In the genomic region with DNA sequence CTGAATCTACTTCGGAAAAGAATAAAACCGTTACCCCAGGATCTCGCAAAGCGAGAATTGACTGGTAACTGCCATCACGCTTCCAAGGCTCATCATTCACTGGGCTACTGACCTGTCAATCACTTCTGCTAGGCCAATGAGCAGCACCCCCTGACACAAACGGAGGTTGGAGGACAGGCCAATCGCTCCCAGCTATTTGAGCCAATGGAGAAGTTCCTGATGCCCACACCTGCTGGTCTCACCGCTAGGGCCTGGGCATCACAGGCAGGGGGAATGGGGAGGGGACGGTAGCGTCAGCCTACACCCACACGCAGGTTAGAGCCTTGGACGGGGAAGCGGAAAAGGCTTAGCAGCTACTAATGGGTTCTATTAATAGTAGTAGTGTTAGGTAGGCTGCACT, we compare ENCODE assay signal across 16 cellular contexts. TPM values are rescaled to one million over a fixed set of nuclear protein-coding genes. Genes with fewer than 3 reads are reported as not detected.
"Had no signal": no experiment of that assay in that cellular context is flagged by ENCODE, and none has a peak within 500 bp of the region (broad histone marks: within the 10 kb centered on the region; RNA-seq: fewer than 3 reads in every experiment).

No MANE protein-coding gene starts in this region.

- H3K36me3 Mint-ChIP-seq: activated naive CD8-positive, alpha-beta T cell treated with anti-CD3 and anti-CD28 coated beads, Interleukin-2, amount 10 ng/mL, durations not matched to agents 7 days and 5 days; brain had no signal

- H3K27ac ChIP-seq: coronary artery, esophagus muscularis mucosa, spleen, upper lobe of right lung had no signal

- H3K9me3 ChIP-seq: esophagus muscularis mucosa, spleen, upper lobe of right lung had no signal

- H3K27ac Mint-ChIP-seq: activated B cell treated with CpG ODN at 0.5 μM for 24 hours; activated CD4-positive, alpha-beta T cell treated with anti-CD3 and anti-CD28 coated beads, Interleukin-2, amount 10 ng/mL, durations not matched to agents 24 days and 14 days; activated CD8-positive, alpha-beta T cell treated with anti-CD3 and anti-CD28 coated beads, Interleukin-2, amount 10 ng/mL, durations not matched to agents 7 days and 5 days; activated naive CD8-positive, alpha-beta T cell treated with anti-CD3 and anti-CD28 coated beads, Interleukin-2, amount 10 ng/mL, durations not matched to agents 7 days and 5 days; activated T-cell treated with anti-CD3 and anti-CD28 coated beads, Interleukin-2, amount 50 U/mL, for 72 hours; brain; nephron; stimulated activated naive CD8-positive, alpha-beta T cell treated with anti-CD3 and anti-CD28 coated beads, Interleukin-15, amount 100 ng/mL, for 72 hours had no signal

- ATAC-seq: activated CD8-positive, alpha-beta T cell treated with anti-CD3 and anti-CD28 coated beads, Interleukin-2, amount 10 ng/mL, durations not matched to agents 7 days and 5 days; activated T-cell treated with anti-CD3 and anti-CD28 coated beads, Interleukin-2, amount 50 U/mL, for 72 hours; sciatic nerve; stimulated activated naive CD8-positive, alpha-beta T cell treated with anti-CD3 and anti-CD28 coated beads, Interleukin-15, amount 100 ng/mL, for 72 hours; upper lobe of right lung had no signal

- H3K27me3 ChIP-seq: upper lobe of right lung had no signal

- H3K36me3 ChIP-seq: esophagus muscularis mucosa, spleen, upper lobe of right lung had no signal

- H3K27me3 Mint-ChIP-seq: activated CD4-positive, alpha-beta T cell treated with anti-CD3 and anti-CD28 coated beads, Interleukin-2, amount 10 ng/mL, durations not matched to agents 24 days and 14 days; stimulated activated naive CD8-positive, alpha-beta T cell treated with anti-CD3 and anti-CD28 coated beads, Interleukin-15, amount 100 ng/mL, for 72 hours had no signal

- H3K4me1 ChIP-seq: esophagus muscularis mucosa, upper lobe of right lung had no signal

- H3K9me3 Mint-ChIP-seq: activated B cell treated with CpG ODN at 0.5 μM for 24 hours; activated CD4-positive, alpha-beta T cell treated with anti-CD3 and anti-CD28 coated beads, Interleukin-2, amount 10 ng/mL, durations not matched to agents 24 days and 14 days; activated naive CD8-positive, alpha-beta T cell treated with anti-CD3 and anti-CD28 coated beads, Interleukin-2, amount 10 ng/mL, durations not matched to agents 7 days and 5 days; activated T-cell treated with anti-CD3 and anti-CD28 coated beads, Interleukin-2, amount 50 U/mL, for 72 hours; brain; central memory CD8-positive, alpha-beta T cell; nephron; stimulated activated naive CD8-positive, alpha-beta T cell treated with anti-CD3 and anti-CD28 coated beads, Interleukin-15, amount 100 ng/mL, for 72 hours had no signal

- H3K4me3 ChIP-seq: coronary artery, esophagus muscularis mucosa, spleen, upper lobe of right lung had no signal

- DNase-seq: activated B cell treated with CpG ODN at 0.5 μM for 24 hours; activated CD4-positive, alpha-beta T cell treated with anti-CD3 and anti-CD28 coated beads, Interleukin-2, amount 10 ng/mL, durations not matched to agents 24 days and 14 days; activated CD8-positive, alpha-beta memory T cell treated with anti-CD3 and anti-CD28 coated beads, Interleukin-2, amount 50 U/mL, for 4 hours; activated CD8-positive, alpha-beta T cell treated with anti-CD3 and anti-CD28 coated beads, Interleukin-2, amount 10 ng/mL, durations not matched to agents 7 days and 5 days; activated gamma-delta T cell treated with Interleukin-2 at 50 U/mL for 16 hours; activated naive CD8-positive, alpha-beta T cell treated with anti-CD3 and anti-CD28 coated beads, Interleukin-2, amount 10 ng/mL, durations not matched to agents 7 days and 5 days; activated T-cell treated with anti-CD3 and anti-CD28 coated beads, Interleukin-2, amount 50 U/mL, for 72 hours; spleen; stimulated activated naive CD8-positive, alpha-beta T cell treated with anti-CD3 and anti-CD28 coated beads, Interleukin-15, amount 100 ng/mL, for 72 hours; upper lobe of right lung had no signal

- H3K4me1 Mint-ChIP-seq: activated B cell treated with CpG ODN at 0.5 μM for 24 hours; activated naive CD8-positive, alpha-beta T cell treated with anti-CD3 and anti-CD28 coated beads, Interleukin-2, amount 10 ng/mL, durations not matched to agents 7 days and 5 days; central memory CD8-positive, alpha-beta T cell had no signal

- H3K4me3 Mint-ChIP-seq: activated B cell treated with CpG ODN at 0.5 μM for 24 hours; activated CD4-positive, alpha-beta T cell treated with anti-CD3 and anti-CD28 coated beads, Interleukin-2, amount 10 ng/mL, durations not matched to agents 24 days and 14 days; activated CD8-positive, alpha-beta T cell treated with anti-CD3 and anti-CD28 coated beads, Interleukin-2, amount 10 ng/mL, durations not matched to agents 7 days and 5 days; activated naive CD8-positive, alpha-beta T cell treated with anti-CD3 and anti-CD28 coated beads, Interleukin-2, amount 10 ng/mL, durations not matched to agents 7 days and 5 days; activated T-cell treated with anti-CD3 and anti-CD28 coated beads, Interleukin-2, amount 50 U/mL, for 72 hours; brain; central memory CD8-positive, alpha-beta T cell; nephron; stimulated activated naive CD8-positive, alpha-beta T cell treated with anti-CD3 and anti-CD28 coated beads, Interleukin-15, amount 100 ng/mL, for 72 hours had no signal

RNA-seq across cellular contexts. Expression of a gene that starts 56.7 kb away (rescaled TPM):
- total RNA-seq: activated B cell treated with CpG ODN at 0.5 μM for 24 hours; activated CD8-positive, alpha-beta T cell treated with anti-CD3 and anti-CD28 coated beads, Interleukin-2, amount 10 ng/mL, durations not matched to agents 7 days and 5 days; activated naive CD8-positive, alpha-beta T cell treated with anti-CD3 and anti-CD28 coated beads, Interleukin-2, amount 10 ng/mL, durations not matched to agents 7 days and 5 days had no signal
